ENCODE assay signal across 19 cellular contexts in genomic region chr15:55909036-55909811, GRCh38.
DNase-seq lines count a peak whose midpoint lies in the region; ATAC-seq and TF ChIP-seq lines count a peak whose summit lies in the region.
"Had no signal": no experiment of that assay in that cellular context is flagged by ENCODE, and none has a peak within 500 bp of the region (broad histone marks: within the 10 kb centered on the region; RNA-seq: fewer than 3 reads in every experiment).

No MANE protein-coding gene starts in this region.

- no peak for TF ChIP-seq CTCF in IMR-90 (conservative IDR thresholded peaks at IDR 0.05; ENCODE audit: low read depth, low read length)
- TF ChIP-seq CTCF in mesothelial cell of epicardium (IDR thresholded peaks at IDR 0.05; ENCODE audit: unreplicated experiment) = no peak

- H3K36me3 Mint-ChIP-seq in mesothelial cell of epicardium = peaks cover 6% of the 10 kb centered on the region
- no peaks in the 10 kb centered on the region for H3K36me3 Mint-ChIP-seq in activated T-cell treated with anti-CD3 and anti-CD28 coated beads, Interleukin-2, amount 50 U/mL, for 4 hours (ENCODE audit: insufficient read depth)

- DNase-seq in ACHN (peak; percentile 4), IMR-90 (peak; percentile 70), astrocyte of the hippocampus (ENCODE audit: low read depth, low spot score) (peak; percentile 14), iris pigment epithelial cell (ENCODE audit: low read depth) (peak; percentile 85), mesothelial cell of epicardium (ENCODE audit: low spot score in 2 of 2, unreplicated experiment in 2 of 2) (no peak), caudate nucleus (lab: John Stamatoyannopoulos, UW) (no peak), Ammon's horn (ENCODE audit: low spot score) (no peak)
- no peak for DNase-seq in activated T-cell treated with anti-CD3 and anti-CD28 coated beads, Interleukin-2, amount 50 U/mL, for 4 hours
- DNase-seq: activated CD4-positive, alpha-beta memory T cell treated with anti-CD3 and anti-CD28 coated beads for 36 hours; anterior cingulate cortex; glutamatergic neuron; kidney; mucosa of descending colon; NCI-H1930; NCI-H82; pancreas; SHP77; stimulated activated CD4-positive, alpha-beta T cell treated with anti-CD3 and anti-CD28 coated beads, Interleukin-15, amount 100 ng/mL, for 24 hours had no signal

- 0 out of 2 replicates have a peak overlapping the region, but pooled peaks have one; percentile 13 for H3K56ac ChIP-seq in IMR-90 (ENCODE audit: extremely low read depth, insufficient read depth, low read length)

- H3K4ac ChIP-seq in IMR-90 (ENCODE audit: low read depth, low read length) = peak overlapping the region; percentile 91

- ATAC-seq in IMR-90 (ENCODE audit: low read depth) = no peak
- no peak for ATAC-seq in activated T-cell treated with anti-CD3 and anti-CD28 coated beads, Interleukin-2, amount 50 U/mL, for 4 hours
- ATAC-seq: mucosa of descending colon, pancreas had no signal

- H3K23ac ChIP-seq in IMR-90 (ENCODE audit: low read depth, low read length) = peak overlapping the region; percentile 61

- H2BK120ac ChIP-seq in IMR-90 (ENCODE audit: low read depth, low read length) = peak overlapping the region; percentile 91

- H2BK5ac ChIP-seq in IMR-90 (ENCODE audit: low read depth, low read length, poor library complexity, severe bottlenecking) = peak overlapping the region; percentile 99

- peak overlapping the region; percentile 90 for H2AK5ac ChIP-seq in IMR-90 (ENCODE audit: low read depth, low read length)

- no peaks in the 10 kb centered on the region for H4K20me1 ChIP-seq in IMR-90 (ENCODE audit: insufficient read depth, low read length)

- peak overlapping the region; percentile 93 for H2BK15ac ChIP-seq in IMR-90 (ENCODE audit: low read depth, low read length)

- H2BK20ac ChIP-seq in IMR-90 (ENCODE audit: low read depth, low read length) = peak overlapping the region; percentile 93

- H3K9me1 ChIP-seq in IMR-90 (ENCODE audit: insufficient read depth, low read length) = peaks cover 11% of the 10 kb centered on the region

- 0 out of 2 replicates have a peak overlapping the region, but pooled peaks have one; percentile 22 for H3K9ac ChIP-seq in IMR-90 (ENCODE audit: low read depth, low read length)

- H3K9me3 Mint-ChIP-seq in mesothelial cell of epicardium = no peaks in the 10 kb centered on the region
- no peaks in the 10 kb centered on the region for H3K9me3 Mint-ChIP-seq in activated T-cell treated with anti-CD3 and anti-CD28 coated beads, Interleukin-2, amount 50 U/mL, for 4 hours
- H3K9me3 Mint-ChIP-seq: activated CD4-positive, alpha-beta memory T cell treated with anti-CD3 and anti-CD28 coated beads for 36 hours had no signal

- no peaks in the 10 kb centered on the region for H3K4me1 Mint-ChIP-seq in mesothelial cell of epicardium
- H3K4me1 Mint-ChIP-seq in activated T-cell treated with anti-CD3 and anti-CD28 coated beads, Interleukin-2, amount 50 U/mL, for 4 hours (ENCODE audit: low read depth) = no peaks in the 10 kb centered on the region

- POLR2A ChIA-PET in IMR-90 (lab: Charles Lee; ENCODE audit: unreplicated experiment) = interaction anchor here (1.1 kb wide), 1 partner anchor 9 kb away, joined by 3 read pairs; no protein-coding TSS in a partner anchor

- no peak overlapping the region for H3K27ac Mint-ChIP-seq in mesothelial cell of epicardium
- H3K27ac Mint-ChIP-seq: activated CD4-positive, alpha-beta memory T cell treated with anti-CD3 and anti-CD28 coated beads for 36 hours had no signal

- CTCF ChIA-PET in IMR-90 (lab: Yijun Ruan, JAX) = no interaction called here

- H4K91ac ChIP-seq in IMR-90 (ENCODE audit: insufficient read depth, low read depth, low read length) = peak overlapping the region; percentile 91

- peak overlapping the region; percentile 54 to 57 for H4K8ac ChIP-seq in IMR-90 (ENCODE audit: low read depth in 2 of 2, low read length in 2 of 2)

- WGBS in IMR-90 (ENCODE audit: extremely low coverage in 2 of 2, insufficient read length in 1 of 2), 2 experiments = 100% methylated on average over 1 of the region's 9 CpGs; no CpG with 5 or more reads in 1 of the 2 experiments

- peak overlapping the region; percentile 90 for H4K5ac ChIP-seq in IMR-90 (ENCODE audit: low read depth, low read length)

- TF ChIP-seq POLR2A in IMR-90 (IDR thresholded peaks at IDR 0.05; ENCODE audit: low read depth, low read length) = no peak

- H3K27ac ChIP-seq in IMR-90 (ENCODE audit: insufficient read depth, low read length) (peak overlapping the region; percentile 80), caudate nucleus (ENCODE audit: low read depth, low read length) (no peak overlapping the region)
- H3K27ac ChIP-seq: pancreas had no signal

- no peak for TF ChIP-seq RAD21 in IMR-90 (IDR thresholded peaks at IDR 0.05; ENCODE audit: low read length)

- H3K27me3 Mint-ChIP-seq in mesothelial cell of epicardium (ENCODE audit: low read depth) = no peaks in the 10 kb centered on the region
- H3K27me3 Mint-ChIP-seq in activated T-cell treated with anti-CD3 and anti-CD28 coated beads, Interleukin-2, amount 50 U/mL, for 4 hours (ENCODE audit: low read depth) = no peaks in the 10 kb centered on the region
- H3K27me3 Mint-ChIP-seq: activated CD4-positive, alpha-beta memory T cell treated with anti-CD3 and anti-CD28 coated beads for 36 hours had no signal

- H2AK9ac ChIP-seq in IMR-90 (replicated peaks; ENCODE audit: low read depth, low read length, poor library complexity) = peak overlapping the region; percentile 73

- no peak overlapping the region for H3K4me3 ChIP-seq in IMR-90 (ENCODE audit: insufficient read depth, low read depth, low read length)
- H3K4me3 ChIP-seq: HAP-1, mucosa of descending colon, pancreas had no signal

- H3K79me1 ChIP-seq in IMR-90 (ENCODE audit: low read depth in 1 of 2, low read length in 2 of 2) = peaks cover 13 to 35% of the 10 kb centered on the region in 2 experiments

- dilution Hi-C loops in IMR-90 (cut with HindIII; ENCODE audit: low sequenced_read_pairs, unreplicated experiment) = no loop called here

- in situ Hi-C loops in ACHN (cut with HindIII; ENCODE audit: low pct_ligation_motif_present, low pct_unique_long_range_greater_than_20kb, low sequenced_read_pairs) (no loop called here), IMR-90 (cut with MboI; ENCODE audit: low sequenced_read_pairs) (no loop called here)

- no peak overlapping the region for H3K4me3 Mint-ChIP-seq in mesothelial cell of epicardium
- H3K4me3 Mint-ChIP-seq in activated T-cell treated with anti-CD3 and anti-CD28 coated beads, Interleukin-2, amount 50 U/mL, for 4 hours = no peak overlapping the region
- H3K4me3 Mint-ChIP-seq: activated CD4-positive, alpha-beta memory T cell treated with anti-CD3 and anti-CD28 coated beads for 36 hours had no signal

- no peaks in the 10 kb centered on the region; the same call in 1 of the 2 replicates for H3K36me3 ChIP-seq in IMR-90 (ENCODE audit: control insufficient read depth, insufficient read depth, low read length)
- H3K36me3 ChIP-seq: HAP-1, pancreas had no signal

- peak overlapping the region; percentile 55 for H3K14ac ChIP-seq in IMR-90 (replicated peaks; ENCODE audit: low read depth, low read length)

- no TSS peak for BruUV-seq in IMR-90 (replicated peaks; lab: Mats Ljungman, UMichigan)

- peak overlapping the region; percentile 22; the same call in 1 of the 2 replicates for H3K18ac ChIP-seq in IMR-90 (ENCODE audit: low read depth, low read length)

- peak overlapping the region; percentile 3 for H2AFZ ChIP-seq in IMR-90 (replicated peaks; ENCODE audit: low read length, poor library complexity)

- H3K9me3 ChIP-seq in IMR-90 (ENCODE audit: control insufficient read depth, insufficient read depth, low read length) = no peaks in the 10 kb centered on the region
- H3K9me3 ChIP-seq: HAP-1, mucosa of descending colon, pancreas had no signal

- peak overlapping the region; percentile 10; the same call in 1 of the 2 replicates for H3K4me2 ChIP-seq in IMR-90 (ENCODE audit: low read depth, low read length)

- no peaks in the 10 kb centered on the region for H3K27me3 ChIP-seq in IMR-90 (ENCODE audit: control insufficient read depth, insufficient read depth, low read length)
- H3K27me3 ChIP-seq: pancreas had no signal

- peaks cover 21% of the 10 kb centered on the region for H3K4me1 ChIP-seq in IMR-90 (ENCODE audit: control insufficient read depth, insufficient read depth, low read length)
- H3K4me1 ChIP-seq: pancreas had no signal

- intact Hi-C loops in IMR-90 (cut with micrococcal nuclease) = no loop called here

TF ChIP-seq in IMR-90, 13 proteins besides CTCF, POLR2A, EP300 and RAD21:
- no peak for TF ChIP-seq ELK1 (IDR thresholded peaks at IDR 0.05; ENCODE audit: borderline replicate concordance, low read depth, low read length)
- 0 out of 2 replicates have a peak, but pooled peaks have one; percentile 5 for TF ChIP-seq CEBPB (IDR thresholded peaks at IDR 0.05; ENCODE audit: low read depth, low read length)
TF ChIP-seq in IMR-90: peak in this region for 1.

Comparison
In these comparisons a context has a peak if more than half of its experiments do, and no peak if none do; other contexts are left out.
1. DNase-seq: peak in ACHN (single experiment), IMR-90 (single experiment), astrocyte of the hippocampus (single experiment) and iris pigment epithelial cell (single experiment); none in mesothelial cell of epicardium (0 of 2), caudate nucleus (0 of 61), Ammon's horn (single experiment) and activated T-cell treated with anti-CD3 and anti-CD28 coated beads, Interleukin-2, amount 50 U/mL, for 4 hours (single experiment).